22 cellular contexts compared by ENCODE assay signal in the genomic region with DNA sequence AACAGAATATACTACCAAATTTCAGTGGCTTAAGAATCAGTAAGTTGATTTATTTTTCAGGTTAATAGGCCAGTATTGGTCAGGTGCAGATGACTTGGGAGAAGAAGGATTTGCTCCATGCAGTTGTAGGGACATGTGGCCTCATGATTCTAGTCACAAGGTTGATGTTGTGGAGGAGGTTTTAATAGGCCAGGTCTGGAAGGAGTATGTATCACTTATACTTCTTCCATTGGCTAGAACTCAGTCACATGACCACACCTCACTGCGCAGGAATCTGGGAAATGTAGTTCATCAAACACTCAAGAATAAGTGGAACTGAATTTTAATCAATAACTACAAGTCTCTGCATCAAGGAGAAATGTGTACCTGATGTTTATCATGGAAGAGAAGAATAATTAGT.
A peak's percentile ranks its signal among the peaks of the same experiment; 100 is the strongest.
DNase-seq lines count a peak whose midpoint lies in the region; ATAC-seq and TF ChIP-seq lines count a peak whose summit lies in the region.
"Had no signal": no experiment of that assay in that cellular context is flagged by ENCODE, and none has a peak within 500 bp of the region (broad histone marks: within the 10 kb centered on the region; RNA-seq: fewer than 3 reads in every experiment).

No MANE protein-coding gene starts in this region.

- H3K4me1 ChIP-seq in GM23338 (ENCODE audit: insufficient read depth) (0 out of 2 replicates have a peak, but pooled peaks cover 8% of the 10 kb centered on the region), GM23248 (ENCODE audit: insufficient read depth) (no peaks in the 10 kb centered on the region)
- H3K4me1 ChIP-seq: BLaER1 treated with 17β-estradiol and CSF1 and Interleukin-3, amounts not matched to agents 10 nM and 100 nM had no signal

- H3K79me2 ChIP-seq in GM23338 (replicated peaks; ENCODE audit: insufficient read depth) (no peaks in the 10 kb centered on the region), GM23248 (ENCODE audit: insufficient read depth) (no peaks in the 10 kb centered on the region)

- no peak overlapping the region for H3K27ac ChIP-seq in GM23338 (ENCODE audit: low read depth)
- no peak overlapping the region for H3K27ac ChIP-seq in GM23248
- H3K27ac ChIP-seq: 22Rv1; BLaER1 treated with 17β-estradiol and CSF1 and Interleukin-3, amounts not matched to agents 10 nM and 100 nM; RWPE1 had no signal

- H3K27me3 Mint-ChIP-seq in GM23338 (ENCODE audit: insufficient read depth, low read depth, poor library complexity), result peaks cover 4% of the 10 kb centered on the region
- peaks cover 5% of the 10 kb centered on the region for H3K27me3 Mint-ChIP-seq in activated naive CD8-positive, alpha-beta T cell treated with anti-CD3 and anti-CD28 coated beads, Interleukin-2, amount 50 U/mL, for 24 hours

- no peak overlapping the region for H3K9ac ChIP-seq in GM23248
- H3K9ac ChIP-seq: BLaER1 treated with 17β-estradiol and CSF1 and Interleukin-3, amounts not matched to agents 10 nM and 100 nM had no signal

- 41 to 48% methylated on average over 1 of the region's 1 CpG for WGBS in GM23248 (ENCODE audit: low coverage in 1 of 2, low lambda C conversion rate in 2 of 2, missing lambda C conversion rate in 2 of 2), 2 experiments

- TF ChIP-seq CTCF in GM23338 (conservative IDR thresholded peaks at IDR 0.05; ENCODE audit: low read depth in 2 of 2), result no peak

- no peaks in the 10 kb centered on the region; the same call in 2 of the 3 replicates for H3K9me3 Mint-ChIP-seq in GM23338
- H3K9me3 Mint-ChIP-seq in activated naive CD8-positive, alpha-beta T cell treated with anti-CD3 and anti-CD28 coated beads, Interleukin-2, amount 50 U/mL, for 24 hours, result no peaks in the 10 kb centered on the region

- in situ Hi-C loops in GM23248 (cut with MboI), result no loop called here

- H3F3A ChIP-seq in GM23338 (replicated peaks; ENCODE audit: low read depth), result no peaks in the 10 kb centered on the region
- H3F3A ChIP-seq in GM23248 (ENCODE audit: insufficient read depth), result no peaks in the 10 kb centered on the region

- H3K9me2 ChIP-seq in GM23338 (ENCODE audit: insufficient read depth) (no peaks in the 10 kb centered on the region), GM23248 (ENCODE audit: insufficient read depth) (no peaks in the 10 kb centered on the region)

- H4K20me1 ChIP-seq in GM23338 (replicated peaks; ENCODE audit: insufficient read depth) (no peaks in the 10 kb centered on the region), GM23248 (ENCODE audit: insufficient read depth) (no peaks in the 10 kb centered on the region)
- H4K20me1 ChIP-seq: BLaER1 treated with 17β-estradiol and CSF1 and Interleukin-3, amounts not matched to agents 10 nM and 100 nM had no signal

- H3K4me2 ChIP-seq in GM23338 (no peak overlapping the region), GM23248 (ENCODE audit: unreplicated experiment) (no peak overlapping the region)
- H3K4me2 ChIP-seq: BLaER1 treated with 17β-estradiol and CSF1 and Interleukin-3, amounts not matched to agents 10 nM and 100 nM had no signal

- no peak overlapping the region for H2AFZ ChIP-seq in GM23338
- no peak overlapping the region for H2AFZ ChIP-seq in GM23248

- H3K4me1 Mint-ChIP-seq in GM23338, result peaks cover 10% of the 10 kb centered on the region
- no peaks in the 10 kb centered on the region for H3K4me1 Mint-ChIP-seq in activated naive CD8-positive, alpha-beta T cell treated with anti-CD3 and anti-CD28 coated beads, Interleukin-2, amount 50 U/mL, for 24 hours
- H3K4me1 Mint-ChIP-seq: CD4-positive, alpha-beta memory T cell; IgD-negative memory B cell had no signal

- no peak overlapping the region for H3K4me3 Mint-ChIP-seq in GM23338
- H3K4me3 Mint-ChIP-seq in activated naive CD8-positive, alpha-beta T cell treated with anti-CD3 and anti-CD28 coated beads, Interleukin-2, amount 50 U/mL, for 24 hours, result no peak overlapping the region
- H3K4me3 Mint-ChIP-seq: CD4-positive, alpha-beta memory T cell; HFFc6; IgD-negative memory B cell had no signal

- H3K36me3 ChIP-seq in GM23338 (ENCODE audit: insufficient read depth) (no peaks in the 10 kb centered on the region), GM23248 (ENCODE audit: low read depth) (no peaks in the 10 kb centered on the region)
- H3K36me3 ChIP-seq: BLaER1 treated with 17β-estradiol and CSF1 and Interleukin-3, amounts not matched to agents 10 nM and 100 nM had no signal

- H3K27me3 ChIP-seq in GM23338 (ENCODE audit: insufficient read depth) (no peaks in the 10 kb centered on the region), GM23248 (replicated peaks; ENCODE audit: insufficient read depth) (no peaks in the 10 kb centered on the region)
- H3K27me3 ChIP-seq: BLaER1 treated with 17β-estradiol and CSF1 and Interleukin-3, amounts not matched to agents 10 nM and 100 nM had no signal

- ATAC-seq in GM23338 (peak; percentile 64), HG03457 (IDR thresholded peaks at IDR 0.05; ENCODE audit: unreplicated experiment) (no peak)
- ATAC-seq in activated naive CD8-positive, alpha-beta T cell treated with anti-CD3 and anti-CD28 coated beads, Interleukin-2, amount 50 U/mL, for 24 hours, result no peak

- no peak overlapping the region for H3K27ac Mint-ChIP-seq in GM23338
- no peak overlapping the region for H3K27ac Mint-ChIP-seq in activated naive CD8-positive, alpha-beta T cell treated with anti-CD3 and anti-CD28 coated beads, Interleukin-2, amount 50 U/mL, for 24 hours
- H3K27ac Mint-ChIP-seq: CD4-positive, alpha-beta memory T cell; HFFc6; IgD-negative memory B cell had no signal

- H3K9me3 ChIP-seq in GM23248 (ENCODE audit: low read depth), result no peaks in the 10 kb centered on the region
- H3K9me3 ChIP-seq: BLaER1 treated with 17β-estradiol and CSF1 and Interleukin-3, amounts not matched to agents 10 nM and 100 nM had no signal

- H3K4me3 ChIP-seq in GM23338, result no peak overlapping the region
- no peak overlapping the region for H3K4me3 ChIP-seq in GM23248
- H3K4me3 ChIP-seq: BLaER1 treated with 17β-estradiol and CSF1 and Interleukin-3, amounts not matched to agents 10 nM and 100 nM had no signal

- DNase-seq in DMS53 (lab: John Stamatoyannopoulos, UW) (peak; percentile 4), DMS53 treated with DMSO at 0.1 percent for 48 hours (lab: John Stamatoyannopoulos, UW; ENCODE audit: unreplicated experiment) (no peak), GM23338 (ENCODE audit: low spot score) (peak; percentile 28), SK-N-DZ (ENCODE audit: low spot score) (peak; percentile 34), iPS DF 19.7 (ENCODE audit: low read depth, low spot score) (peak; percentile 33), GM23248 (no peak)
- DNase-seq in activated naive CD8-positive, alpha-beta T cell treated with anti-CD3 and anti-CD28 coated beads, Interleukin-2, amount 50 U/mL, for 24 hours, result no peak
- DNase-seq: CD4-positive, alpha-beta memory T cell; GF-D8; HFFc6; MM.1S; NCI-H1092; NCI-H1436; NCI-H1930; NCI-H69; SHP77 treated with DMSO at 0.1 percent for 48 hours; T-helper 1 cell had no signal

- no peaks in the 10 kb centered on the region for H3K36me3 Mint-ChIP-seq in GM23338 (ENCODE audit: low read depth)
- H3K36me3 Mint-ChIP-seq in activated naive CD8-positive, alpha-beta T cell treated with anti-CD3 and anti-CD28 coated beads, Interleukin-2, amount 50 U/mL, for 24 hours (ENCODE audit: low read depth), result no peaks in the 10 kb centered on the region
- H3K36me3 Mint-ChIP-seq: CD4-positive, alpha-beta memory T cell; IgD-negative memory B cell had no signal

Comparison
In these comparisons a context has a peak if more than half of its experiments do, and no peak if none do; other contexts are left out.
1. DNase-seq: peak in DMS53 (single experiment), GM23338 (single experiment), SK-N-DZ (single experiment) and iPS DF 19.7 (single experiment); none in DMS53 treated with DMSO at 0.1 percent for 48 hours (single experiment), activated naive CD8-positive, alpha-beta T cell treated with anti-CD3 and anti-CD28 coated beads, Interleukin-2, amount 50 U/mL, for 24 hours (single experiment) and GM23248 (single experiment).